9 cellular contexts compared by ENCODE assay signal in genomic region chr1:9317591-9318331, GRCh38. TPM values are rescaled to one million over a fixed set of nuclear protein-coding genes. Genes with fewer than 3 reads are reported as not detected.
A peak's percentile ranks its signal among the peaks of the same experiment; 100 is the strongest.
DNase-seq lines count a peak whose midpoint lies in the region; ATAC-seq and TF ChIP-seq lines count a peak whose summit lies in the region.
"Had no signal": no experiment of that assay in that cellular context is flagged by ENCODE, and none has a peak within 500 bp of the region (broad histone marks: within the 10 kb centered on the region; RNA-seq: fewer than 3 reads in every experiment).

No MANE protein-coding gene starts in this region.

- TF ChIP-seq POLR2A in esophagus squamous epithelium (IDR thresholded peaks at IDR 0.05): no peak

- H3K36me3 ChIP-seq in PC-3 (ENCODE audit: low read depth, low read length) (no peaks in the 10 kb centered on the region), esophagus squamous epithelium (peaks cover 0 to 21% (median 0%) of the 10 kb centered on the region in 3 donors), rectal smooth muscle tissue (ENCODE audit: control insufficient read depth, insufficient read depth, low read length) (no peaks in the 10 kb centered on the region)
- H3K36me3 ChIP-seq: cardiac muscle cell had no signal

- TF ChIP-seq CTCF in PC-3 (conservative IDR thresholded peaks at IDR 0.05; ENCODE audit: low read depth, low read length) (no peak), esophagus squamous epithelium (IDR thresholded peaks at IDR 0.05) (no peak), GM13976 (IDR thresholded peaks at IDR 0.05; ENCODE audit: borderline replicate concordance, control extremely low read depth, extremely low read depth, insufficient read depth, missing control alignments) (no peak)

- CTCF ChIA-PET in PC-3 (lab: Charles Lee): no interaction called here

- H2AFZ ChIP-seq in PC-3 (ENCODE audit: low read length): no peak overlapping the region

- peak overlapping the region; percentile 52; the same call in 1 of the 2 replicates for H3K27ac ChIP-seq in PC-3 (ENCODE audit: low read length)
- peak overlapping the region; percentile 65 to 84 (median 81) for H3K27ac ChIP-seq in esophagus squamous epithelium
- H3K27ac ChIP-seq in rectal smooth muscle tissue (ENCODE audit: low read depth, low read length): peak overlapping the region; percentile 51
- H3K27ac ChIP-seq: cardiac muscle cell had no signal

- peak; percentile 72 for ATAC-seq in PC-3
- ATAC-seq in GM19455 (IDR thresholded peaks at IDR 0.05; ENCODE audit: unreplicated experiment): no peak

- H3F3A ChIP-seq in PC-3 (ENCODE audit: low read length, unreplicated experiment): no peaks in the 10 kb centered on the region

- H3K9ac ChIP-seq in PC-3 (ENCODE audit: low read length) (no peak overlapping the region), rectal smooth muscle tissue (ENCODE audit: low read length) (no peak overlapping the region)

- no peaks in the 10 kb centered on the region for H3K9me2 ChIP-seq in PC-3 (replicated peaks; ENCODE audit: low read length)

- peaks cover 87% of the 10 kb centered on the region for H3K79me2 ChIP-seq in PC-3 (ENCODE audit: low read length)

- POLR2A ChIA-PET in PC-3 (lab: Charles Lee; ENCODE audit: unreplicated experiment): interaction anchor here (0.6 kb wide), 1 partner anchor 72 kb away, joined by 5 read pairs; no protein-coding TSS in a partner anchor

- H3K4me1 ChIP-seq in PC-3 (ENCODE audit: insufficient read depth, low read length) (peaks cover 6% of the 10 kb centered on the region; the same call in 1 of the 2 replicates), esophagus squamous epithelium (peaks cover 61 to 100% (median 92%) of the 10 kb centered on the region in 3 donors), rectal smooth muscle tissue (ENCODE audit: control insufficient read depth, insufficient read depth, low read length) (peaks cover 24% of the 10 kb centered on the region)

- in situ Hi-C loops in GM13976 (cut with MboI; ENCODE audit: low sequenced_read_pairs, unreplicated experiment): no loop called here

- no TSS peak for BruUV-seq in PC-3 (replicated peaks; lab: Mats Ljungman, UMichigan)

- 0 out of 2 replicates have a peak overlapping the region, but pooled peaks have one; percentile 11 for H3K4me2 ChIP-seq in PC-3 (ENCODE audit: low read length)

- H3K27me3 ChIP-seq in PC-3 (ENCODE audit: low read length) (no peaks in the 10 kb centered on the region), esophagus squamous epithelium (no peaks in the 10 kb centered on the region), rectal smooth muscle tissue (ENCODE audit: control insufficient read depth, insufficient read depth, low read length) (no peaks in the 10 kb centered on the region)
- H3K27me3 ChIP-seq: cardiac muscle cell had no signal

- no peak overlapping the region for H3K4me3 ChIP-seq in PC-3 (ENCODE audit: low read length)
- H3K4me3 ChIP-seq in esophagus squamous epithelium: peak overlapping the region in 2 of 4 donors; percentile 11 to 44
- peak overlapping the region; percentile 29 for H3K4me3 ChIP-seq in rectal smooth muscle tissue (ENCODE audit: low read length)
- H3K4me3 ChIP-seq: cardiac muscle cell had no signal

- DNase-seq in H4 (ENCODE audit: low spot score) (peak; percentile 90), PC-3 (peak; percentile 37), esophagus squamous epithelium (lab: John Stamatoyannopoulos, UW) (no peak), GM13976 (ENCODE audit: low spot score) (no peak), SW480 (ENCODE audit: low spot score) (no peak)
- no peak for DNase-seq in activated effector memory CD4-positive, alpha-beta T cell treated with Interleukin-2 at 50 U/mL for 16 hours

- peaks cover 16% of the 10 kb centered on the region for H4K20me1 ChIP-seq in PC-3 (ENCODE audit: low read length)

- intact Hi-C loops in PC-3 (cut with micrococcal nuclease): no loop called here
- intact Hi-C loops in esophagus squamous epithelium (cut with DNase I): no loop called here

- WGBS in esophagus squamous epithelium, 2 donors: 34 to 36% methylated on average over 15 of the region's 26 CpGs

- H3K9me3 ChIP-seq in PC-3 (ENCODE audit: low read length): no peaks in the 10 kb centered on the region
- no peaks in the 10 kb centered on the region for H3K9me3 ChIP-seq in esophagus squamous epithelium

RNA-seq across cellular contexts. Expression of gene SPSB1, which starts 25.1 kb away (rescaled TPM):
- total RNA-seq in H4 (2014; rRNA removed; shearing (Covaris generic)): 10.6 and 12.2 TPM in 2 replicates
- total RNA-seq in PC-3 (2014; rRNA removed) (18.1 and 32.9 TPM in 2 replicates), esophagus squamous epithelium (10 to 100 TPM; 15.2 to 35.5 (median 25.2) TPM)

Comparison
In these comparisons a context has a peak if more than half of its experiments do, and no peak if none do; other contexts are left out.
1. DNase-seq: peak in H4 (single experiment) and PC-3 (single experiment); none in esophagus squamous epithelium (single experiment), activated effector memory CD4-positive, alpha-beta T cell treated with Interleukin-2 at 50 U/mL for 16 hours (single experiment), GM13976 (single experiment) and SW480 (single experiment).
2. Peak in every context shown above with its lines, with median percentiles within 50 percentile points of each other: H3K27ac ChIP-seq.